ENCODE assay signal across 1 cellular context in genomic region chr12:109310247-109311125, GRCh38.
TF ChIP-seq lines count a peak whose summit lies in the region.

No MANE protein-coding gene starts in this region.

TF ChIP-seq in HEK293, 187 proteins besides CTCF, POLR2A, EP300 and RAD21 (continued from another document):
- TF ChIP-seq ZBTB26 (tag by site-specific recombination; optimal IDR thresholded peaks at IDR 0.05): peak; percentile 81
TF ChIP-seq in HEK293: peak in this region for 54.
